23 cellular contexts compared by ENCODE assay signal in genomic region chr6:48613221-48613949, GRCh38.
DNase-seq lines count a peak whose midpoint lies in the region; ATAC-seq and TF ChIP-seq lines count a peak whose summit lies in the region.
"Had no signal": no experiment of that assay in that cellular context is flagged by ENCODE, and none has a peak within 500 bp of the region (broad histone marks: within the 10 kb centered on the region; RNA-seq: fewer than 3 reads in every experiment).

No MANE protein-coding gene starts in this region.

- RAD21 ChIA-PET in HCT116 (lab: Charles Lee; ENCODE audit: low non-redundant PET in 1 of 2, low total read pairs in 2 of 2, uncharacterized antibody in 2 of 2, unreplicated experiment in 2 of 2) = no interaction called here

- H3K4me3 Mint-ChIP-seq in endodermal cell = no peak overlapping the region
- no peak overlapping the region for H3K4me3 Mint-ChIP-seq in chondrocyte (ENCODE audit: unreplicated experiment)
- H3K4me3 Mint-ChIP-seq: CD4-positive, alpha-beta T cell had no signal

- H4K5ac ChIP-seq in mesendoderm (ENCODE audit: low read length) = no peak overlapping the region

- TF ChIP-seq POLR2A in HCT116 (IDR thresholded peaks at IDR 0.05; ENCODE audit: borderline replicate concordance, extremely low read depth, insufficient read depth, insufficient read length) = no peak

- peak in 1 of 3 experiments; percentile 9; a peak in 1 of 6 replicates for TF ChIP-seq CTCF in HCT116 (IDR thresholded peaks at IDR 0.05 in 2 of 3, conservative IDR thresholded peaks at IDR 0.05 in 1 of 3; ENCODE audit: borderline replicate concordance in 1 of 3, insufficient read depth in 1 of 3, low read depth in 2 of 3, low read length in 2 of 3)
- peak; percentile 56 for TF ChIP-seq CTCF in endodermal cell (conservative IDR thresholded peaks at IDR 0.05)
- TF ChIP-seq CTCF in foreskin keratinocyte (conservative IDR thresholded peaks at IDR 0.05) = no peak
- no peak for TF ChIP-seq CTCF in chondrocyte (IDR thresholded peaks at IDR 0.05)
- TF ChIP-seq CTCF in RWPE1 (conservative IDR thresholded peaks at IDR 0.05; ENCODE audit: low read depth) = no peak

- no peak overlapping the region for H2AK5ac ChIP-seq in mesendoderm (ENCODE audit: low read length)

- H2BK15ac ChIP-seq in mesendoderm (replicated peaks; ENCODE audit: low read depth) = no peak overlapping the region

- intact Hi-C loops in HCT116 (cut with micrococcal nuclease) = no loop called here

- no peaks in the 10 kb centered on the region for H3K27me3 Mint-ChIP-seq in endodermal cell (ENCODE audit: insufficient read depth)
- peaks cover 1% of the 10 kb centered on the region for H3K27me3 Mint-ChIP-seq in chondrocyte (ENCODE audit: low read depth)
- H3K27me3 Mint-ChIP-seq: CD4-positive, alpha-beta T cell had no signal

- TF ChIP-seq RAD21 in HCT116 (IDR thresholded peaks at IDR 0.05; ENCODE audit: low read depth) = no peak

- H3K18ac ChIP-seq in mesendoderm (ENCODE audit: low read length) = no peak overlapping the region

- H3K4me1 Mint-ChIP-seq in endodermal cell (peaks cover 10% of the 10 kb centered on the region), chondrocyte (ENCODE audit: low read depth) (peaks cover 17% of the 10 kb centered on the region)

- H3K4ac ChIP-seq in mesendoderm (ENCODE audit: low read depth, low read length) = no peak overlapping the region

- POLR2A ChIA-PET in HCT116 (lab: Charles Lee) = no interaction called here
- POLR2A ChIA-PET in RWPE1 (lab: Yijun Ruan, JAX; ENCODE audit: low non-redundant PET) = no interaction called here

- peak overlapping the region; percentile 40 for H2AFZ ChIP-seq in HCT116 (ENCODE audit: low read depth, low read length, poor library complexity, severe bottlenecking)
- H2AFZ ChIP-seq: PC-9 had no signal

- H4K20me1 ChIP-seq in HCT116 (ENCODE audit: insufficient read depth) = no peaks in the 10 kb centered on the region
- H4K20me1 ChIP-seq: BLaER1 had no signal

- BruUV-seq in HCT116 (replicated peaks; lab: Mats Ljungman, UMichigan) = no TSS peak

- H3K4me1 ChIP-seq in HCT116 (ENCODE audit: control insufficient read depth in 1 of 2, insufficient read depth in 2 of 2, low read length in 2 of 2) (no peaks in the 10 kb centered on the region), endodermal cell (ENCODE audit: control insufficient read depth, insufficient read depth, low read length) (no peaks in the 10 kb centered on the region), mesendoderm (ENCODE audit: control insufficient read depth, low read depth, low read length) (no peaks in the 10 kb centered on the region), foreskin keratinocyte (peaks cover 7% of the 10 kb centered on the region)
- H3K4me1 ChIP-seq: BLaER1 had no signal

- H3K27ac Mint-ChIP-seq in endodermal cell (no peak overlapping the region), chondrocyte (ENCODE audit: unreplicated experiment) (no peak overlapping the region)
- H3K27ac Mint-ChIP-seq: CD4-positive, alpha-beta T cell had no signal

- no peak overlapping the region for H3K56ac ChIP-seq in mesendoderm (ENCODE audit: low read length)

- H4K8ac ChIP-seq in mesendoderm (ENCODE audit: low read depth, low read length) = no peak overlapping the region

- no peak overlapping the region for H3K4me2 ChIP-seq in HCT116 (ENCODE audit: low read length)
- H3K4me2 ChIP-seq in mesendoderm (ENCODE audit: low read length) = no peak overlapping the region
- H3K4me2 ChIP-seq: BLaER1, PC-9 had no signal

- H3K9ac ChIP-seq in HCT116 (ENCODE audit: low read length) (no peak overlapping the region), endodermal cell (ENCODE audit: extremely low read depth, low read length, poor library complexity, severe bottlenecking) (no peak overlapping the region), mesendoderm (ENCODE audit: low read length) (no peak overlapping the region)
- H3K9ac ChIP-seq: BLaER1 had no signal

- CTCF ChIA-PET in HCT116 (lab: Charles Lee) (no interaction called here), RWPE1 (lab: Yijun Ruan, JAX) (no interaction called here)

- no peaks in the 10 kb centered on the region for H3K9me3 ChIP-seq in HCT116 (ENCODE audit: control insufficient read depth in 1 of 2, insufficient read depth in 1 of 2, low read depth in 1 of 2, low read length in 2 of 2)
- H3K9me3 ChIP-seq in endodermal cell (ENCODE audit: control insufficient read depth, low read length) = peaks cover 16% of the 10 kb centered on the region
- H3K9me3 ChIP-seq: BLaER1 had no signal

- no peak overlapping the region for H3K4me3 ChIP-seq in HCT116 (replicated peaks in 1 of 2; ENCODE audit: low read depth in 1 of 2, low read length in 2 of 2)
- H3K4me3 ChIP-seq in endodermal cell (ENCODE audit: low read length) = no peak overlapping the region
- H3K4me3 ChIP-seq in mesendoderm (ENCODE audit: low read length) = no peak overlapping the region
- H3K4me3 ChIP-seq: BLaER1, PC-9 had no signal

- H3K27ac ChIP-seq in HCT116 (ENCODE audit: low read depth, low read length) (no peak overlapping the region), endodermal cell (ENCODE audit: low read depth, low read length) (no peak overlapping the region), mesendoderm (ENCODE audit: low read depth, low read length) (no peak overlapping the region), foreskin keratinocyte (no peak overlapping the region), RWPE1 (no peak overlapping the region)
- H3K27ac ChIP-seq: BLaER1, HL-60, PC-9 had no signal

- no peak overlapping the region for H2BK120ac ChIP-seq in mesendoderm (ENCODE audit: low read depth, low read length)

- ATAC-seq in HCT116 = no peak
- ATAC-seq in foreskin keratinocyte = no peak
- ATAC-seq: SK-N-SH treated with all-trans-retinoic acid at 6 μM for 48 hours had no signal

- DNase-seq in HCT116 (ENCODE audit: low read depth, low spot score) (no peak), endodermal cell (no peak), mesendoderm (peak; percentile 10), superior temporal gyrus (ENCODE audit: extremely low spot score) (peak; percentile 21), foreskin keratinocyte (no peak), chondrocyte (ENCODE audit: low spot score) (no peak), RWPE1 (ENCODE audit: low spot score) (no peak)
- DNase-seq: CD4-positive, alpha-beta T cell; COR-L47; DMS79; KBM-7; NCI-H1092 treated with DMSO at 0.1 percent for 48 hours; NCI-H1436 treated with DMSO at 0.1 percent for 48 hours; NCI-H2029; NCI-H226; NCI-H510A treated with DMSO at 0.1 percent for 48 hours; NCI-H748 treated with DMSO at 0.1 percent for 48 hours; PC-9; RPMI8226; SHP77 treated with DMSO at 0.1 percent for 48 hours had no signal

- H3K27me3 ChIP-seq in HCT116 (ENCODE audit: insufficient read depth, low read length) (no peaks in the 10 kb centered on the region), endodermal cell (ENCODE audit: control insufficient read depth, insufficient read depth, low read length, poor library complexity, severe bottlenecking) (no peaks in the 10 kb centered on the region), mesendoderm (ENCODE audit: insufficient read depth, low read length, poor library complexity) (no peaks in the 10 kb centered on the region), foreskin keratinocyte (no peaks in the 10 kb centered on the region)
- H3K27me3 ChIP-seq: BLaER1 had no signal

- H3K36me3 Mint-ChIP-seq in endodermal cell (ENCODE audit: low read depth) = no peaks in the 10 kb centered on the region
- no peaks in the 10 kb centered on the region for H3K36me3 Mint-ChIP-seq in chondrocyte (ENCODE audit: low read depth)

- H3K79me2 ChIP-seq in HCT116 (ENCODE audit: insufficient read depth, low read length) = no peaks in the 10 kb centered on the region
- no peaks in the 10 kb centered on the region for H3K79me2 ChIP-seq in mesendoderm (ENCODE audit: control insufficient read depth, insufficient read depth, low read length)

- no peak overlapping the region for H3K23ac ChIP-seq in mesendoderm (ENCODE audit: low read length)

- peaks cover 20% of the 10 kb centered on the region for H3K9me3 Mint-ChIP-seq in endodermal cell
- H3K9me3 Mint-ChIP-seq in chondrocyte (ENCODE audit: low read depth) = peaks cover 13% of the 10 kb centered on the region

- H3K36me3 ChIP-seq in HCT116 (ENCODE audit: control insufficient read depth in 1 of 2, insufficient read depth in 2 of 2, low read length in 2 of 2) = no peaks in the 10 kb centered on the region
- no peaks in the 10 kb centered on the region for H3K36me3 ChIP-seq in endodermal cell (ENCODE audit: control insufficient read depth, insufficient read depth, low read length)
- H3K36me3 ChIP-seq in mesendoderm (ENCODE audit: control insufficient read depth, insufficient read depth, low read length) = no peaks in the 10 kb centered on the region
- H3K36me3 ChIP-seq: BLaER1 had no signal

- H3K9me2 ChIP-seq in HCT116 (ENCODE audit: insufficient read depth) = no peaks in the 10 kb centered on the region

- WGBS in endodermal cell (ENCODE audit: insufficient coverage in 1 of 2, insufficient read length in 1 of 2), 2 experiments = 96 to 100% methylated on average over 1 to 5 of the region's 5 CpGs
- WGBS in mesendoderm (ENCODE audit: extremely low coverage, insufficient coverage, low lambda C conversion rate) = no CpG with 5 or more reads among the region's 5 CpGs

- no peak overlapping the region for H2BK5ac ChIP-seq in mesendoderm (ENCODE audit: low read length)

- no peaks in the 10 kb centered on the region for H3K79me1 ChIP-seq in mesendoderm (ENCODE audit: low read length)

TF ChIP-seq in HCT116, 20 proteins besides CTCF, POLR2A, EP300 and RAD21:
- TF ChIP-seq EZH2phosphoT487 (IDR thresholded peaks at IDR 0.05; ENCODE audit: borderline replicate concordance) (no peak), CBX3 (IDR thresholded peaks at IDR 0.05; ENCODE audit: low read depth) (no peak), ZNF274 (IDR thresholded peaks at IDR 0.05; ENCODE audit: low read depth, low read length) (no peak), POLR2AphosphoS5 (IDR thresholded peaks at IDR 0.05; ENCODE audit: low read depth, low read length) (no peak)

Comparison
In these comparisons a context has a peak if more than half of its experiments do, and no peak if none do; other contexts are left out.
1. DNase-seq: peak in mesendoderm (single experiment) and superior temporal gyrus (single experiment); none in HCT116 (single experiment), endodermal cell (single experiment), foreskin keratinocyte (0 of 2), chondrocyte (single experiment) and RWPE1 (single experiment).